Comparison of ENCODE assay signal across 8 cellular contexts in genomic region chr20:21125072-21125848, GRCh38. TPM values are rescaled to one million over a fixed set of nuclear protein-coding genes. Genes with fewer than 3 reads are reported as not detected.
DNase-seq lines count a peak whose midpoint lies in the region; ATAC-seq and TF ChIP-seq lines count a peak whose summit lies in the region.

No MANE protein-coding gene starts in this region.

- H3K4me1 ChIP-seq in OCI-LY7 (ENCODE audit: insufficient read depth, low read length, poor library complexity, severe bottlenecking) (peaks cover 20% of the 10 kb centered on the region), lung (ENCODE audit: control insufficient read depth in 2 of 2, insufficient read depth in 2 of 2, low read length in 2 of 2) (peaks cover 0 to 1% of the 10 kb centered on the region in 2 donors), thoracic aorta (ENCODE audit: control insufficient read depth in 1 of 2, low read depth in 2 of 2) (peaks cover 0 to 8% of the 10 kb centered on the region in 2 donors)

- DNase-seq in DMS153 treated with DMSO at 0.1 percent for 48 hours (lab: John Stamatoyannopoulos, UW; ENCODE audit: unreplicated experiment) (peak; percentile 64), OCI-LY7 (ENCODE audit: low spot score) (no peak), coronary artery (ENCODE audit: low spot score) (no peak), lung (ENCODE audit: low spot score) (no peak), thoracic aorta (ENCODE audit: low spot score) (no peak), cerebellar nuclear complex (lab: John Stamatoyannopoulos, UW) (no peak)

- no TSS peak for BruUV-seq in OCI-LY7 (replicated peaks; lab: Mats Ljungman, UMichigan)

- H3K9me3 ChIP-seq in OCI-LY7 (ENCODE audit: low read length) = no peaks in the 10 kb centered on the region
- H3K9me3 ChIP-seq in lung (ENCODE audit: control insufficient read depth in 2 of 2, insufficient read depth in 1 of 2, low read length in 1 of 2) = no peaks in the 10 kb centered on the region
- H3K9me3 ChIP-seq in thoracic aorta = no peaks in the 10 kb centered on the region

- H3K36me3 ChIP-seq in OCI-LY7 (ENCODE audit: insufficient read depth, low read length) (no peaks in the 10 kb centered on the region), lung (ENCODE audit: control insufficient read depth in 2 of 2, insufficient read depth in 2 of 2, low read length in 2 of 2) (no peaks in the 10 kb centered on the region), thoracic aorta (no peaks in the 10 kb centered on the region)

- peak overlapping the region; percentile 95 for H2AFZ ChIP-seq in OCI-LY7 (ENCODE audit: low read length)

- no peaks in the 10 kb centered on the region for H4K20me1 ChIP-seq in OCI-LY7 (ENCODE audit: insufficient read depth, low read length)

- H3K9me2 ChIP-seq in OCI-LY7 (ENCODE audit: insufficient read depth, low read length) = no peaks in the 10 kb centered on the region

- peak; percentile 30 for ATAC-seq in GM21390 (IDR thresholded peaks at IDR 0.05; ENCODE audit: unreplicated experiment)
- ATAC-seq in HG03575 (IDR thresholded peaks at IDR 0.05; ENCODE audit: extremely low read depth, insufficient number of reproducible peaks, low FRiP score, unreplicated experiment) = peak; percentile 20
- ATAC-seq in lung (ENCODE audit: insufficient read depth, low FRiP score) = no peak
- peak; percentile 14 for ATAC-seq in thoracic aorta (ENCODE audit: insufficient number of reproducible peaks, low FRiP score, low read depth)

- no peak overlapping the region for H3K27ac ChIP-seq in OCI-LY7 (ENCODE audit: low read depth, low read length, poor library complexity, severe bottlenecking)
- peak overlapping the region; percentile 39 to 86 for H3K27ac ChIP-seq in coronary artery
- H3K27ac ChIP-seq in lung (ENCODE audit: low read depth in 1 of 2, low read length in 1 of 2) = peak overlapping the region; percentile 30 to 78
- peak overlapping the region; percentile 43 to 65 for H3K27ac ChIP-seq in thoracic aorta

- H3K79me2 ChIP-seq in OCI-LY7 (ENCODE audit: insufficient read depth, low read depth, low read length) = peaks cover 17% of the 10 kb centered on the region; the same call in 1 of the 2 replicates

- CTCF ChIA-PET in OCI-LY7 (lab: Charles Lee; ENCODE audit: unreplicated experiment) = no interaction called here

- WGBS in lung, 2 donors = 4 to 5% methylated on average over 25 of the region's 25 CpGs

- H3K27me3 ChIP-seq in lung (ENCODE audit: control insufficient read depth, insufficient read depth) = no peaks in the 10 kb centered on the region
- H3K27me3 ChIP-seq in thoracic aorta (replicated peaks; ENCODE audit: insufficient read depth) = no peaks in the 10 kb centered on the region

- H3K4me3 ChIP-seq in OCI-LY7 (ENCODE audit: low read depth, low read length, poor library complexity, severe bottlenecking) (peak overlapping the region; percentile 59), coronary artery (peak overlapping the region; percentile 98), lung (peak overlapping the region; percentile 50), thoracic aorta (peak overlapping the region; percentile 86)

- intact Hi-C loops in OCI-LY7 (cut with micrococcal nuclease; ENCODE audit: unreplicated experiment) = loop anchor here (5.0 to 10.0 kb wide), 2 partner anchors 78 to 180 kb away; partner anchors contain the start of gene XRN2

- peak overlapping the region; percentile 75 for H3K4me2 ChIP-seq in OCI-LY7 (ENCODE audit: low read length)

- POLR2A ChIA-PET in OCI-LY7 (lab: Charles Lee) = interaction anchor here (1.8 kb wide), 1 partner anchor 9 kb away, joined by 3 read pairs; no protein-coding TSS in a partner anchor

- TF ChIP-seq CTCF in OCI-LY7 (conservative IDR thresholded peaks at IDR 0.05; ENCODE audit: low read length) (no peak), coronary artery (IDR thresholded peaks at IDR 0.05) (no peak), lung (IDR thresholded peaks at IDR 0.05; ENCODE audit: control extremely low read depth, extremely low read depth) (no peak), thoracic aorta (IDR thresholded peaks at IDR 0.05) (no peak)

RNA-seq across cellular contexts. Expression of gene KIZ, which starts 0.6 kb away (rescaled TPM):
- total RNA-seq in OCI-LY7 (2014; rRNA removed; shearing (Covaris generic)) = 16.0 and 21.6 TPM in 2 replicates
- 23.7 and 34.1 TPM in 2 replicates for total RNA-seq in OCI-LY7 (2022)
- 10 to 100 TPM in 1 of 2 donors, 1 to 10 TPM in 1; 9.4 to 22.5 TPM for total RNA-seq in lung
- polyA plus RNA-seq in lung = 1 to 10 TPM; 4.1 to 8.8 TPM
- 10 to 100 TPM; 14.4 to 67.3 TPM for total RNA-seq in thoracic aorta

RNA-seq across cellular contexts. Expression of gene LINC00237, which starts 19.1 kb away (rescaled TPM):
- not detected in 2 replicates for total RNA-seq in OCI-LY7 (2014; rRNA removed; shearing (Covaris generic))
- total RNA-seq in OCI-LY7 (2022) (not detected in 2 replicates), lung (not detected), thoracic aorta (not detected)
- polyA plus RNA-seq in lung = under 1 TPM in 1 of 2 donors, not detected in 1; 0.03 TPM
